5 cellular contexts compared by ENCODE assay signal in the genomic region with DNA sequence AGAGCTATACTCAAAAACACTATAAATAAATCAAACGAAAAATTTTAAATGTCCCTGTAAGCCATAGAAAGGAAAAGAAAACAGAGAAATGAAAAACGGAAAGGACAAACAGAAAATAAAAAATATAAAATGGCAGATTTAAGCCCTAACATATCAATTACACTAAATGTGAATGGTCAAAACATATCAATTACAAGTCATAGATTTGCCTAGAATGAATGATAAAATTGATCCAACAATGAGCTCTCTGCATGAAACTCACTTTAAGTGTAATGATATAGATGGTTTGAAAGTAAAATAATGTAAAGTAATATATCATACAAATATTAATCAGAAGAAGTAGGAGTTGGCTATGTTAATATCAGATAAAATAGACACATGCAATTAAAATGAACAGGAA. TPM values are rescaled to one million over a fixed set of nuclear protein-coding genes. Genes with fewer than 3 reads are reported as not detected.
"Had no signal": no experiment of that assay in that cellular context is flagged by ENCODE, and none has a peak within 500 bp of the region (broad histone marks: within the 10 kb centered on the region; RNA-seq: fewer than 3 reads in every experiment).

No MANE protein-coding gene starts in this region.

- FAIRE-seq: HepG2, HTR-8/SVneo had no signal

- DNase-seq: KBM-7, KG1 had no signal

- H3K27ac ChIP-seq: HL-60 had no signal

- ATAC-seq: HepG2 had no signal

RNA-seq across cellular contexts. Expression of a gene that starts 54.2 kb away (rescaled TPM):
- total RNA-seq: HepG2 had no signal
- polyA plus RNA-seq: HepG2 had no signal
